8 cellular contexts compared by ENCODE assay signal in the genomic region with DNA sequence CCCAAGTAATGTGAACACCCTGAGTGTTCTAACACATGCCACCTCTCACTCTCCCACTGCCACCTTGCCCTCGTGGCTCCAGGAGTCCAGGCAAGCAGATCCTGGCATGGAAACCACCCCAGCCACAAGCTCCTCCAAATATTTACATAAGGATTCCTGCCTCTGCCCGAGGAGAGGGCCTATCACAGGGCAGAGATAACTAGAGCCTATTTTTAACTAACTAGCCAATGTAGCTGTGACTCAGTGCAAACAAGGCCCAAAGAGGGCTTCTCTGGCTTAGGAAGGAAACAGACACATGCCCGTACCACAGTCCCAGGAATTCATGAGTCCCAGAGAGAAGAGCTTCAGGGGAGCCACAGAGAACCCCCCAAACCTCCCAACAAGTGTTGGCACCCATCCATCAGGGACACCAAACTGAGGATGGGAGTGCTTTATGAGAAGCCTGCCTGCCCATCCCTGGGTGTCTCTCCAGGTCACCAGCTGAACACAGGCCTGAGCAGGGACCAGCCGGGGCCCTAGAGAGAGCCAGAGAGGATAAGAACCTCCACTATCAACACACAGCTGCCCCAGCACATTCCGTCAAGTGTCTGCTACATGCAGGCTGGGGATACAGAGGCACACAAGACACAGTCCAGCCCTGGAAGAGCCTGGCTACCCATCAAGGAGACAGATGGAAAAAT. TPM values are rescaled to one million over a fixed set of nuclear protein-coding genes. Genes with fewer than 3 reads are reported as not detected.
DNase-seq lines count a peak whose midpoint lies in the region; ATAC-seq and TF ChIP-seq lines count a peak whose summit lies in the region.

No MANE protein-coding gene starts in this region.

- peaks cover 100% of the 10 kb centered on the region for H3K4me1 ChIP-seq in cardiac muscle cell (ENCODE audit: low read depth)
- H3K4me1 ChIP-seq in BE2C: no peaks in the 10 kb centered on the region

- H3K4me1 Mint-ChIP-seq in WTC11: peaks cover 19% of the 10 kb centered on the region
- H3K4me1 Mint-ChIP-seq in stimulated activated effector memory CD8-positive, alpha-beta T cell treated with anti-CD3 and anti-CD28 coated beads, Interleukin-12 subunit alpha, Interleukin-12 subunit beta, amount 100 ng/mL, for 72 hours: peaks cover 84% of the 10 kb centered on the region
- peaks cover 89% of the 10 kb centered on the region for H3K4me1 Mint-ChIP-seq in activated CD8-positive, alpha-beta memory T cell treated with anti-CD3 and anti-CD28 coated beads, Interleukin-2, amount 10 ng/mL, durations not matched to agents 7 days and 5 days

- H3K4me3 ChIP-seq in cardiac muscle cell (no peak overlapping the region), BE2C (ENCODE audit: low read depth, low read length) (no peak overlapping the region)

- no peaks in the 10 kb centered on the region for H3K9me3 ChIP-seq in cardiac muscle cell (ENCODE audit: low read depth)
- no peaks in the 10 kb centered on the region for H3K9me3 ChIP-seq in BE2C

- TF ChIP-seq CTCF in WTC11 (IDR thresholded peaks at IDR 0.05) (no peak), cardiac muscle cell (IDR thresholded peaks at IDR 0.05; ENCODE audit: low read depth, low read length) (no peak), BE2C (IDR thresholded peaks at IDR 0.05; ENCODE audit: low read depth, low read length) (no peak)

- H3K27me3 Mint-ChIP-seq in WTC11 (ENCODE audit: low read depth): no peaks in the 10 kb centered on the region
- no peaks in the 10 kb centered on the region for H3K27me3 Mint-ChIP-seq in activated CD8-positive, alpha-beta memory T cell treated with anti-CD3 and anti-CD28 coated beads, Interleukin-2, amount 10 ng/mL, durations not matched to agents 7 days and 5 days

- ATAC-seq in WTC11 (no peak), GM19452 (IDR thresholded peaks at IDR 0.05; ENCODE audit: unreplicated experiment) (no peak)
- ATAC-seq in stimulated activated effector memory CD8-positive, alpha-beta T cell treated with anti-CD3 and anti-CD28 coated beads, Interleukin-12 subunit alpha, Interleukin-12 subunit beta, amount 100 ng/mL, for 72 hours: no peak
- ATAC-seq in activated CD8-positive, alpha-beta memory T cell treated with anti-CD3 and anti-CD28 coated beads, Interleukin-2, amount 10 ng/mL, durations not matched to agents 7 days and 5 days: no peak

- POLR2A ChIA-PET in WTC11 (lab: Charles Lee): no interaction called here

- no peak overlapping the region for H3K4me3 Mint-ChIP-seq in WTC11
- H3K4me3 Mint-ChIP-seq in stimulated activated effector memory CD8-positive, alpha-beta T cell treated with anti-CD3 and anti-CD28 coated beads, Interleukin-12 subunit alpha, Interleukin-12 subunit beta, amount 100 ng/mL, for 72 hours: peak overlapping the region; percentile 31
- H3K4me3 Mint-ChIP-seq in activated CD8-positive, alpha-beta memory T cell treated with anti-CD3 and anti-CD28 coated beads, Interleukin-2, amount 10 ng/mL, durations not matched to agents 7 days and 5 days: no peak overlapping the region

- no peaks in the 10 kb centered on the region for H3K27me3 ChIP-seq in cardiac muscle cell
- no peaks in the 10 kb centered on the region for H3K27me3 ChIP-seq in BE2C

- peak; percentile 74 for DNase-seq in HS-27A (ENCODE audit: low read depth)
- no peak for DNase-seq in WTC11 (ENCODE audit: low spot score)
- DNase-seq in cardiac muscle cell (ENCODE audit: low read depth in 1 of 2, low spot score in 1 of 2): peak; percentile 67 to 73
- DNase-seq in stimulated activated effector memory CD8-positive, alpha-beta T cell treated with anti-CD3 and anti-CD28 coated beads, Interleukin-12 subunit alpha, Interleukin-12 subunit beta, amount 100 ng/mL, for 72 hours (ENCODE audit: low spot score in 2 of 2): no peak
- DNase-seq in BE2C: no peak
- DNase-seq in activated CD8-positive, alpha-beta memory T cell treated with anti-CD3 and anti-CD28 coated beads, Interleukin-2, amount 10 ng/mL, durations not matched to agents 7 days and 5 days: no peak
- DNase-seq in activated CD4-positive, CD25-positive, alpha-beta regulatory T cell treated with anti-CD3 and anti-CD28 coated beads, Interleukin-2, amount 50 U/mL, for 72 hours: no peak

- H3K36me3 Mint-ChIP-seq in WTC11: peaks cover 27% of the 10 kb centered on the region
- H3K36me3 Mint-ChIP-seq in stimulated activated effector memory CD8-positive, alpha-beta T cell treated with anti-CD3 and anti-CD28 coated beads, Interleukin-12 subunit alpha, Interleukin-12 subunit beta, amount 100 ng/mL, for 72 hours: peaks cover 36% of the 10 kb centered on the region
- H3K36me3 Mint-ChIP-seq in activated CD8-positive, alpha-beta memory T cell treated with anti-CD3 and anti-CD28 coated beads, Interleukin-2, amount 10 ng/mL, durations not matched to agents 7 days and 5 days: peaks cover 56% of the 10 kb centered on the region

- peak overlapping the region; percentile 81 for H3K27ac ChIP-seq in cardiac muscle cell

- H3K9me3 Mint-ChIP-seq in WTC11: no peaks in the 10 kb centered on the region
- H3K9me3 Mint-ChIP-seq in stimulated activated effector memory CD8-positive, alpha-beta T cell treated with anti-CD3 and anti-CD28 coated beads, Interleukin-12 subunit alpha, Interleukin-12 subunit beta, amount 100 ng/mL, for 72 hours: no peaks in the 10 kb centered on the region
- H3K9me3 Mint-ChIP-seq in activated CD8-positive, alpha-beta memory T cell treated with anti-CD3 and anti-CD28 coated beads, Interleukin-2, amount 10 ng/mL, durations not matched to agents 7 days and 5 days (ENCODE audit: low read depth): no peaks in the 10 kb centered on the region

- peak overlapping the region; percentile 21; the same call in 1 of the 2 replicates for H3K27ac Mint-ChIP-seq in WTC11
- peak overlapping the region; percentile 81 for H3K27ac Mint-ChIP-seq in stimulated activated effector memory CD8-positive, alpha-beta T cell treated with anti-CD3 and anti-CD28 coated beads, Interleukin-12 subunit alpha, Interleukin-12 subunit beta, amount 100 ng/mL, for 72 hours
- H3K27ac Mint-ChIP-seq in activated CD8-positive, alpha-beta memory T cell treated with anti-CD3 and anti-CD28 coated beads, Interleukin-2, amount 10 ng/mL, durations not matched to agents 7 days and 5 days: no peak overlapping the region

- H3K36me3 ChIP-seq in cardiac muscle cell (peaks cover 4% of the 10 kb centered on the region), BE2C (no peaks in the 10 kb centered on the region; the same call in 1 of the 2 replicates)

- CTCF ChIA-PET in WTC11 (lab: Charles Lee): interaction anchor here (0.7 to 1.8 kb wide), 2 partner anchors 18 to 47 kb away, joined by 4 read pairs; no protein-coding TSS in a partner anchor
- CTCF ChIA-PET in activated CD8-positive, alpha-beta memory T cell treated with anti-CD3 and anti-CD28 coated beads, Interleukin-2, amount 10 ng/mL, durations not matched to agents 7 days and 5 days (lab: Charles Lee): no interaction called here

TF ChIP-seq in WTC11, 78 proteins besides CTCF, POLR2A, EP300 and RAD21:
- TF ChIP-seq NR3C1 (CRISPR knock-in tag; conservative IDR thresholded peaks at IDR 0.05; ENCODE audit: low read depth): no peak
TF ChIP-seq in WTC11: peak in this region for 0.

RNA-seq across cellular contexts. Expression of a gene that starts 9.2 kb away (rescaled TPM):
- 12.1 to 13.9 TPM (median 12.8 TPM) in 3 replicates for total RNA-seq in WTC11 (2021)
- 14.8 and 27.5 TPM in 2 replicates for total RNA-seq in cardiac muscle cell
- 8.1 and 11.5 TPM in 2 replicates for polyA plus RNA-seq in cardiac muscle cell
- 0.52 TPM for polyA plus RNA-seq in BE2C (2012; ENCODE audit: insufficient read depth, insufficient read length, low read depth)
- 10 to 100 TPM; 19.1 to 27.7 TPM for total RNA-seq in activated CD8-positive, alpha-beta memory T cell treated with anti-CD3 and anti-CD28 coated beads, Interleukin-2, amount 10 ng/mL, durations not matched to agents 7 days and 5 days

RNA-seq across cellular contexts. Expression of a gene that starts 40.8 kb away (rescaled TPM):
- total RNA-seq in WTC11 (2021) (0.02 to 0.25 TPM in 2 of 3 replicates, not detected in the other), cardiac muscle cell (not detected in 2 replicates)
- polyA plus RNA-seq in cardiac muscle cell: not detected in 2 replicates
- not detected for polyA plus RNA-seq in BE2C (2012; ENCODE audit: insufficient read depth, insufficient read length, low read depth)
- not detected for total RNA-seq in activated CD8-positive, alpha-beta memory T cell treated with anti-CD3 and anti-CD28 coated beads, Interleukin-2, amount 10 ng/mL, durations not matched to agents 7 days and 5 days

RNA-seq across cellular contexts. Expression of a gene that starts 43.2 kb away (rescaled TPM):
- total RNA-seq in WTC11 (2021) (not detected in 3 replicates), cardiac muscle cell (not detected in 2 replicates)
- polyA plus RNA-seq in cardiac muscle cell: 0.06 TPM in 1 of 2 replicates, not detected in the other
- polyA plus RNA-seq in BE2C (2012; ENCODE audit: insufficient read depth, insufficient read length, low read depth): not detected
- 100 to 1,000 TPM in 1 of 2 experiments, 10 to 100 TPM in 1; 49.7 to 109 TPM for total RNA-seq in activated CD8-positive, alpha-beta memory T cell treated with anti-CD3 and anti-CD28 coated beads, Interleukin-2, amount 10 ng/mL, durations not matched to agents 7 days and 5 days

Comparison
In these comparisons a context has a peak if more than half of its experiments do, and no peak if none do; other contexts are left out.
1. DNase-seq: peak in HS-27A (single experiment) and cardiac muscle cell (2 of 2); none in WTC11 (single experiment), stimulated activated effector memory CD8-positive, alpha-beta T cell treated with anti-CD3 and anti-CD28 coated beads, Interleukin-12 subunit alpha, Interleukin-12 subunit beta, amount 100 ng/mL, for 72 hours (0 of 2), BE2C (single experiment), activated CD8-positive, alpha-beta memory T cell treated with anti-CD3 and anti-CD28 coated beads, Interleukin-2, amount 10 ng/mL, durations not matched to agents 7 days and 5 days (single experiment) and activated CD4-positive, CD25-positive, alpha-beta regulatory T cell treated with anti-CD3 and anti-CD28 coated beads, Interleukin-2, amount 50 U/mL, for 72 hours (single experiment).
2. RNA of a gene that starts 43.2 kb away (total RNA-seq): 49.7 to 109 TPM in activated CD8-positive, alpha-beta memory T cell treated with anti-CD3 and anti-CD28 coated beads, Interleukin-2, amount 10 ng/mL, durations not matched to agents 7 days and 5 days; not detected in WTC11 and not detected in cardiac muscle cell; every median in the first group is over 10 times any median in the second.